1 cellular context compared by ENCODE assay signal in the genomic region with DNA sequence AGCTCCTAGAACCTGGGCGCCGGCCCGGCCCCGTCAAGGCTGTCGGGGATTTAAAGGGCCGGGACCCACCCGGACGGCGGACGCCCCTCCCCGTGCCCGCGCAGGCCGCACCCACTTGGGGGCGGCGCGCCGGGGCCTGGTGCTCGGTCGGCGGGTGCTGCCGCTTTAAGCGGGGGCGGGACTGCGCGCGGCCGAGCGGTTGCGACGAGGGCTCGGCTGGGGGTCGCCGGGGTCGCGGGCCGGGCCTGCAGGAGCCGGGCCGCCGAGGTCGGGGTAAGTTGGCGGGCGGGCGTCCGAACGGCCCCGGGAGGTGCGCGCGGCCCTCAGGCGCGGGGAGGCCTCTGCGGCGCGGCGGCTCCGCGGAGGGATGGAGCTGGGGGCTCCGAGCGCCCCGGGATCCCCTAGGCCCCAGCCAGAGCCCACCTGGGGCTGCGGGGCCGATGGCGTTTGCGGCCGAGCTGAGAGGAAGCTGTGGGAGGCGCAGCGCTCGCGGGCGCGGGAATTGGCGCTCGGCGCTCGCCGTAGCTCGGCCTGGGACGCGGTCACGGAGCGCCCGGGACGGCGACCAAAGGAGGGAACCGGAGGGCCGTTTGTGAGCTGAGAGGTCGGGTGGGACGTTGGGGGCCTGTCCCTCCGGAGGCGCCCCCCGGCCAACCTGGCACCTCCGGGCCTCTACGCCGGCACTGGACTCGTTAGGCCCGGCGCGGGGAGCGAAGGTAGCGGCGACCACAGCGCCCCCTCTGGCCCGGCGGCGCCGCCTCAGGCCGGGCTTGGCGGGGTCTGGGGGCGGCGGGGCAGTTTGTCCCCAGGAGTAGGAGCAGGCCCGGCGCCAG.
TF ChIP-seq lines count a peak whose summit lies in the region.

A gene (plus strand): TSS at position 168 of the 833 bp plus-strand sequence. CDS start 2,619 bp downstream, outside the sequence.

TF ChIP-seq in HEK293, 187 proteins besides CTCF, POLR2A, EP300 and RAD21 (continued from another document):
- TF ChIP-seq, protein P1, sequence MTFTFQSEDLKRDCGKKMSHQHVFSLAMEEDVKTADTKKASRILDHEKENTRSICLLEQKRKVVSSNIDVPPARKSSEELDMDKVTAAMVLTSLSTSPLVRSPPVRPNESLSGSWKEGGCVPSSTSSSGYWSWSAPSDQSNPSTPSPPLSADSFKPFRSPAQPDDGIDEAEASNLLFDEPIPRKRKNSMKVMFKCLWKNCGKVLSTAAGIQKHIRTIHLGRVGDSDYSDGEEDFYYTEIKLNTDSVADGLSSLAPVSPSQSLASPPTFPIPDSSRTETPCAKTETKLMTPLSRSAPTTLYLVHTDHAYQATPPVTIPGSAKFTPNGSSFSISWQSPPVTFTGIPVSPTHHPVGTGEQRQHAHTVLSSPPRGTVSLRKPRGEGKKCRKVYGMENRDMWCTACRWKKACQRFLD (tag by site-specific recombination; IDR thresholded peaks at IDR 0.05), result no peak
- TF ChIP-seq ZNF24 (tag by site-specific recombination; IDR thresholded peaks at IDR 0.05) (peak; percentile 69; the same call in 1 of the 2 replicates), ZNF785 (tag by site-specific recombination; IDR thresholded peaks at IDR 0.05) (0 out of 2 replicates have a peak, but pooled peaks have one; percentile 68), WT1 (tag by site-specific recombination; IDR thresholded peaks at IDR 0.05) (no peak; the same call in 1 of the 2 replicates), KLF9 (tag by site-specific recombination; IDR thresholded peaks at IDR 0.05; ENCODE audit: low read depth) (peak; percentile 70), ZNF2 (tag by site-specific recombination; IDR thresholded peaks at IDR 0.05) (peak; percentile 98), ZNF571 (tag by site-specific recombination; IDR thresholded peaks at IDR 0.05) (no peak), ZNF394 (tag by site-specific recombination; IDR thresholded peaks at IDR 0.05; ENCODE audit: borderline replicate concordance) (peak; percentile 52; the same call in 1 of the 2 replicates), ZNF600 (tag by site-specific recombination; IDR thresholded peaks at IDR 0.05) (peak; percentile 76), ZNF184 (tag by site-specific recombination; IDR thresholded peaks at IDR 0.05) (no peak), ZFP3 (tag by site-specific recombination; IDR thresholded peaks at IDR 0.05; ENCODE audit: low read depth) (no peak), ZIC2 (tag by site-specific recombination; IDR thresholded peaks at IDR 0.05) (peak; percentile 47; the same call in 1 of the 2 replicates), ZBTB17 (tag by site-specific recombination; IDR thresholded peaks at IDR 0.05) (peak; percentile 79), ZNF530 (tag by site-specific recombination; IDR thresholded peaks at IDR 0.05; ENCODE audit: low read depth) (no peak), ZNF423 (tag by site-specific recombination; IDR thresholded peaks at IDR 0.05) (0 out of 2 replicates have a peak, but pooled peaks have one; percentile 26), ZNF837 (tag by site-specific recombination; IDR thresholded peaks at IDR 0.05) (no peak), ZNF426 (tag by site-specific recombination; IDR thresholded peaks at IDR 0.05) (no peak), GLIS1 (tag by site-specific recombination; IDR thresholded peaks at IDR 0.05) (peak; percentile 43), ZNF366 (tag by site-specific recombination; conservative IDR thresholded peaks at IDR 0.05) (no peak), ZFHX2 (tag by site-specific recombination; conservative IDR thresholded peaks at IDR 0.05) (peak; percentile 75), ZNF843 (tag by site-specific recombination; IDR thresholded peaks at IDR 0.05) (peak; percentile 52; the same call in 1 of the 2 replicates), ZNF324 (tag by site-specific recombination; IDR thresholded peaks at IDR 0.05) (0 out of 2 replicates have a peak, but pooled peaks have one; percentile 67), ZFP37 (tag by site-specific recombination; IDR thresholded peaks at IDR 0.05) (no peak; the same call in none of the 2 replicates), ZSCAN16 (tag by site-specific recombination; IDR thresholded peaks at IDR 0.05) (0 out of 2 replicates have a peak, but pooled peaks have one; percentile 9), ZNF10 (tag by site-specific recombination; IDR thresholded peaks at IDR 0.05) (0 out of 2 replicates have a peak, but pooled peaks have one; percentile 19)
- TF ChIP-seq, protein P2, sequence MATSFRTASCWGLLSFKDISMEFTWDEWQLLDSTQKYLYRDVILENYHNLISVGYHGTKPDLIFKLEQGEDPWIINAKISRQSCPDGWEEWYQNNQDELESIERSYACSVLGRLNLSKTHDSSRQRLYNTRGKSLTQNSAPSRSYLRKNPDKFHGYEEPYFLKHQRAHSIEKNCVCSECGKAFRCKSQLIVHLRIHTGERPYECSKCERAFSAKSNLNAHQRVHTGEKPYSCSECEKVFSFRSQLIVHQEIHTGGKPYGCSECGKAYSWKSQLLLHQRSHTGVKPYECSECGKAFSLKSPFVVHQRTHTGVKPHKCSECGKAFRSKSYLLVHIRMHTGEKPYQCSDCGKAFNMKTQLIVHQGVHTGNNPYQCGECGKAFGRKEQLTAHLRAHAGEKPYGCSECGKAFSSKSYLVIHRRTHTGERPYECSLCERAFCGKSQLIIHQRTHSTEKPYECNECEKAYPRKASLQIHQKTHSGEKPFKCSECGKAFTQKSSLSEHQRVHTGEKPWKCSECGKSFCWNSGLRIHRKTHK (tag by site-specific recombination; IDR thresholded peaks at IDR 0.05), result no peak
- TF ChIP-seq, protein P3, sequence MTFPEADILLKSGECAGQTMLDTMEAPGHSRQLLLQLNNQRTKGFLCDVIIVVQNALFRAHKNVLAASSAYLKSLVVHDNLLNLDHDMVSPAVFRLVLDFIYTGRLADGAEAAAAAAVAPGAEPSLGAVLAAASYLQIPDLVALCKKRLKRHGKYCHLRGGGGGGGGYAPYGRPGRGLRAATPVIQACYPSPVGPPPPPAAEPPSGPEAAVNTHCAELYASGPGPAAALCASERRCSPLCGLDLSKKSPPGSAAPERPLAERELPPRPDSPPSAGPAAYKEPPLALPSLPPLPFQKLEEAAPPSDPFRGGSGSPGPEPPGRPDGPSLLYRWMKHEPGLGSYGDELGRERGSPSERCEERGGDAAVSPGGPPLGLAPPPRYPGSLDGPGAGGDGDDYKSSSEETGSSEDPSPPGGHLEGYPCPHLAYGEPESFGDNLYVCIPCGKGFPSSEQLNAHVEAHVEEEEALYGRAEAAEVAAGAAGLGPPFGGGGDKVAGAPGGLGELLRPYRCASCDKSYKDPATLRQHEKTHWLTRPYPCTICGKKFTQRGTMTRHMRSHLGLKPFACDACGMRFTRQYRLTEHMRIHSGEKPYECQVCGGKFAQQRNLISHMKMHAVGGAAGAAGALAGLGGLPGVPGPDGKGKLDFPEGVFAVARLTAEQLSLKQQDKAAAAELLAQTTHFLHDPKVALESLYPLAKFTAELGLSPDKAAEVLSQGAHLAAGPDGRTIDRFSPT (tag by site-specific recombination; IDR thresholded peaks at IDR 0.05), result peak; percentile 41; the same call in 1 of the 2 replicates
- TF ChIP-seq, protein P4, sequence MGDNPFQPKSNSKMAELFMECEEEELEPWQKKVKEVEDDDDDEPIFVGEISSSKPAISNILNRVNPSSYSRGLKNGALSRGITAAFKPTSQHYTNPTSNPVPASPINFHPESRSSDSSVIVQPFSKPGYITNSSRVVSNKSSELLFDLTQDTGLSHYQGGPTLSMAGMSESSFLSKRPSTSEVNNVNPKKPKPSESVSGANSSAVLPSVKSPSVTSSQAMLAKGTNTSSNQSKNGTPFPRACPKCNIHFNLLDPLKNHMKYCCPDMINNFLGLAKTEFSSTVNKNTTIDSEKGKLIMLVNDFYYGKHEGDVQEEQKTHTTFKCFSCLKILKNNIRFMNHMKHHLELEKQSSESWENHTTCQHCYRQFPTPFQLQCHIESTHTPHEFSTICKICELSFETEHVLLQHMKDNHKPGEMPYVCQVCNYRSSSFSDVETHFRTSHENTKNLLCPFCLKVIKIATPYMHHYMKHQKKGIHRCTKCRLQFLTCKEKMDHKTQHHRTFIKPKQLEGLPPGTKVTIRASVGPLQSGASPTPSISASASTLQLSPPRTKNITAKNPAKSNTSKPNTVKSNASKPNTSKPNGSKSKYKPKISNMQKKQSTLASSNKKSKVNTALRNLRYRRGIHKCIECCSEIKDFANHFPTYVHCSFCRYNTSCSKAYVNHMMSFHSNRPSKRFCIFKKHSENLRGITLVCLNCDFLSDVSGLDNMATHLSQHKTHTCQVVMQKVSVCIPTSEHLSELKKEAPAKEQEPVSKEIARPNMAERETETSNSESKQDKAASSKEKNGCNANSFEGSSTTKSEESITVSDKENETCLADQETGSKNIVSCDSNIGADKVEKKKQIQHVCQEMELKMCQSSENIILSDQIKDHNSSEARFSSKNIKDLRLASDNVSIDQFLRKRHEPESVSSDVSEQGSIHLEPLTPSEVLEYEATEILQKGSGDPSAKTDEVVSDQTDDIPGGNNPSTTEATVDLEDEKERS (tag by site-specific recombination; IDR thresholded peaks at IDR 0.05), result no peak
- TF ChIP-seq, protein P5, sequence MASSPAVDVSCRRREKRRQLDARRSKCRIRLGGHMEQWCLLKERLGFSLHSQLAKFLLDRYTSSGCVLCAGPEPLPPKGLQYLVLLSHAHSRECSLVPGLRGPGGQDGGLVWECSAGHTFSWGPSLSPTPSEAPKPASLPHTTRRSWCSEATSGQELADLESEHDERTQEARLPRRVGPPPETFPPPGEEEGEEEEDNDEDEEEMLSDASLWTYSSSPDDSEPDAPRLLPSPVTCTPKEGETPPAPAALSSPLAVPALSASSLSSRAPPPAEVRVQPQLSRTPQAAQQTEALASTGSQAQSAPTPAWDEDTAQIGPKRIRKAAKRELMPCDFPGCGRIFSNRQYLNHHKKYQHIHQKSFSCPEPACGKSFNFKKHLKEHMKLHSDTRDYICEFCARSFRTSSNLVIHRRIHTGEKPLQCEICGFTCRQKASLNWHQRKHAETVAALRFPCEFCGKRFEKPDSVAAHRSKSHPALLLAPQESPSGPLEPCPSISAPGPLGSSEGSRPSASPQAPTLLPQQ (tag by site-specific recombination; IDR thresholded peaks at IDR 0.05), result peak; percentile 89
- TF ChIP-seq, protein P6, sequence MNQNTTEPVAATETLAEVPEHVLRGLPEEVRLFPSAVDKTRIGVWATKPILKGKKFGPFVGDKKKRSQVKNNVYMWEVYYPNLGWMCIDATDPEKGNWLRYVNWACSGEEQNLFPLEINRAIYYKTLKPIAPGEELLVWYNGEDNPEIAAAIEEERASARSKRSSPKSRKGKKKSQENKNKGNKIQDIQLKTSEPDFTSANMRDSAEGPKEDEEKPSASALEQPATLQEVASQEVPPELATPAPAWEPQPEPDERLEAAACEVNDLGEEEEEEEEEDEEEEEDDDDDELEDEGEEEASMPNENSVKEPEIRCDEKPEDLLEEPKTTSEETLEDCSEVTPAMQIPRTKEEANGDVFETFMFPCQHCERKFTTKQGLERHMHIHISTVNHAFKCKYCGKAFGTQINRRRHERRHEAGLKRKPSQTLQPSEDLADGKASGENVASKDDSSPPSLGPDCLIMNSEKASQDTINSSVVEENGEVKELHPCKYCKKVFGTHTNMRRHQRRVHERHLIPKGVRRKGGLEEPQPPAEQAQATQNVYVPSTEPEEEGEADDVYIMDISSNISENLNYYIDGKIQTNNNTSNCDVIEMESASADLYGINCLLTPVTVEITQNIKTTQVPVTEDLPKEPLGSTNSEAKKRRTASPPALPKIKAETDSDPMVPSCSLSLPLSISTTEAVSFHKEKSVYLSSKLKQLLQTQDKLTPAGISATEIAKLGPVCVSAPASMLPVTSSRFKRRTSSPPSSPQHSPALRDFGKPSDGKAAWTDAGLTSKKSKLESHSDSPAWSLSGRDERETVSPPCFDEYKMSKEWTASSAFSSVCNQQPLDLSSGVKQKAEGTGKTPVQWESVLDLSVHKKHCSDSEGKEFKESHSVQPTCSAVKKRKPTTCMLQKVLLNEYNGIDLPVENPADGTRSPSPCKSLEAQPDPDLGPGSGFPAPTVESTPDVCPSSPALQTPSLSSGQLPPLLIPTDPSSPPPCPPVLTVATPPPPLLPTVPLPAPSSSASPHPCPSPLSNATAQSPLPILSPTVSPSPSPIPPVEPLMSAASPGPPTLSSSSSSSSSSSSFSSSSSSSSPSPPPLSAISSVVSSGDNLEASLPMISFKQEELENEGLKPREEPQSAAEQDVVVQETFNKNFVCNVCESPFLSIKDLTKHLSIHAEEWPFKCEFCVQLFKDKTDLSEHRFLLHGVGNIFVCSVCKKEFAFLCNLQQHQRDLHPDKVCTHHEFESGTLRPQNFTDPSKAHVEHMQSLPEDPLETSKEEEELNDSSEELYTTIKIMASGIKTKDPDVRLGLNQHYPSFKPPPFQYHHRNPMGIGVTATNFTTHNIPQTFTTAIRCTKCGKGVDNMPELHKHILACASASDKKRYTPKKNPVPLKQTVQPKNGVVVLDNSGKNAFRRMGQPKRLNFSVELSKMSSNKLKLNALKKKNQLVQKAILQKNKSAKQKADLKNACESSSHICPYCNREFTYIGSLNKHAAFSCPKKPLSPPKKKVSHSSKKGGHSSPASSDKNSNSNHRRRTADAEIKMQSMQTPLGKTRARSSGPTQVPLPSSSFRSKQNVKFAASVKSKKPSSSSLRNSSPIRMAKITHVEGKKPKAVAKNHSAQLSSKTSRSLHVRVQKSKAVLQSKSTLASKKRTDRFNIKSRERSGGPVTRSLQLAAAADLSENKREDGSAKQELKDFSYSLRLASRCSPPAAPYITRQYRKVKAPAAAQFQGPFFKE (tag by site-specific recombination; IDR thresholded peaks at IDR 0.05; ENCODE audit: borderline replicate concordance), result no peak
- TF ChIP-seq, protein P7, sequence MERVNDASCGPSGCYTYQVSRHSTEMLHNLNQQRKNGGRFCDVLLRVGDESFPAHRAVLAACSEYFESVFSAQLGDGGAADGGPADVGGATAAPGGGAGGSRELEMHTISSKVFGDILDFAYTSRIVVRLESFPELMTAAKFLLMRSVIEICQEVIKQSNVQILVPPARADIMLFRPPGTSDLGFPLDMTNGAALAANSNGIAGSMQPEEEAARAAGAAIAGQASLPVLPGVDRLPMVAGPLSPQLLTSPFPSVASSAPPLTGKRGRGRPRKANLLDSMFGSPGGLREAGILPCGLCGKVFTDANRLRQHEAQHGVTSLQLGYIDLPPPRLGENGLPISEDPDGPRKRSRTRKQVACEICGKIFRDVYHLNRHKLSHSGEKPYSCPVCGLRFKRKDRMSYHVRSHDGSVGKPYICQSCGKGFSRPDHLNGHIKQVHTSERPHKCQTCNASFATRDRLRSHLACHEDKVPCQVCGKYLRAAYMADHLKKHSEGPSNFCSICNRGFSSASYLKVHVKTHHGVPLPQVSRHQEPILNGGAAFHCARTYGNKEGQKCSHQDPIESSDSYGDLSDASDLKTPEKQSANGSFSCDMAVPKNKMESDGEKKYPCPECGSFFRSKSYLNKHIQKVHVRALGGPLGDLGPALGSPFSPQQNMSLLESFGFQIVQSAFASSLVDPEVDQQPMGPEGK (tag by site-specific recombination; IDR thresholded peaks at IDR 0.05), result peak; percentile 89
- TF ChIP-seq, protein P8, sequence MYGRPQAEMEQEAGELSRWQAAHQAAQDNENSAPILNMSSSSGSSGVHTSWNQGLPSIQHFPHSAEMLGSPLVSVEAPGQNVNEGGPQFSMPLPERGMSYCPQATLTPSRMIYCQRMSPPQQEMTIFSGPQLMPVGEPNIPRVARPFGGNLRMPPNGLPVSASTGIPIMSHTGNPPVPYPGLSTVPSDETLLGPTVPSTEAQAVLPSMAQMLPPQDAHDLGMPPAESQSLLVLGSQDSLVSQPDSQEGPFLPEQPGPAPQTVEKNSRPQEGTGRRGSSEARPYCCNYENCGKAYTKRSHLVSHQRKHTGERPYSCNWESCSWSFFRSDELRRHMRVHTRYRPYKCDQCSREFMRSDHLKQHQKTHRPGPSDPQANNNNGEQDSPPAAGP (tag by site-specific recombination; IDR thresholded peaks at IDR 0.05), result peak; percentile 44; the same call in 1 of the 2 replicates
